Comparison of ENCODE assay signal across 38 cellular contexts in the genomic region with DNA sequence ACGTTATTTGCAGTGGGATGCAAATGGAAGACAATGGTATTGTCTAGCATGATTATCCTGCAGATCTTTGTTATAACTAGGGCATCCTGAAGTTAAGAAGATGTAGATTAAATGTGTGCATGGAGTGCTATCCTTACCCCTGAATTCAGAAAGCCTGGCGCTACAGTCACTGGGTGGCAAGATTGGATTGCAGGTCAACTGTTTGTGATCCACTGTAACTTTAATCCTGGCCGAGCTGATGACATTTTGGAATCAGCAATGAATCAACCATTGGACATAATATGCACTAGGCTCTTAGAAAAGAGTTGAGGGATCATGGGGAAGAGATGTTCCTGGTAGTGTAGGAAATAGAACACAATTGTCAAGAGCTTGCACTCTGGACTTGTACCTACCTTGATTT. TPM values are rescaled to one million over a fixed set of nuclear protein-coding genes. Genes with fewer than 3 reads are reported as not detected.
"Had no signal": no experiment of that assay in that cellular context is flagged by ENCODE, and none has a peak within 500 bp of the region (broad histone marks: within the 10 kb centered on the region; RNA-seq: fewer than 3 reads in every experiment).

No MANE protein-coding gene starts in this region.

- DNase-seq: activated effector memory CD4-positive, alpha-beta T cell treated with anti-CD3 and anti-CD28 coated beads, Interleukin-2, amount 50 U/mL, for 16 hours; activated gamma-delta T cell; activated gamma-delta T cell treated with Interleukin-2 at 50 U/mL for 16 hours; activated naive CD4-positive, alpha-beta T cell; activated naive CD4-positive, alpha-beta T cell treated with anti-CD3 and anti-CD28 coated beads for 36 hours; activated naive CD4-positive, alpha-beta T cell treated with anti-CD3 and anti-CD28 coated beads, Interleukin-2, amount 10 ng/mL, durations not matched to agents 7 days and 5 days; activated naive CD4-positive, alpha-beta T cell treated with anti-CD3 and anti-CD28 coated beads, Interleukin-2, amount 50 U/mL, for 16 hours; activated naive CD4-positive, alpha-beta T cell treated with Interleukin-2 at 50 U/mL for 16 hours; activated naive CD8-positive, alpha-beta T cell treated with anti-CD3 and anti-CD28 coated beads for 36 hours; activated naive CD8-positive, alpha-beta T cell treated with anti-CD3 and anti-CD28 coated beads, Interleukin-2, amount 10 ng/mL, durations not matched to agents 7 days and 5 days; activated naive CD8-positive, alpha-beta T cell treated with anti-CD3 and anti-CD28 coated beads, Interleukin-2, amount 50 U/mL, for 24 hours; activated T-cell treated with anti-CD3 and anti-CD28 coated beads, Interleukin-2, amount 50 U/mL, for 1 hour; activated T-cell treated with anti-CD3 and anti-CD28 coated beads, Interleukin-2, amount 50 U/mL, for 24 hours; activated T-cell treated with anti-CD3 and anti-CD28 coated beads, Interleukin-2, amount 50 U/mL, for 4 hours; activated T-cell treated with anti-CD3 and anti-CD28 coated beads, Interleukin-2, amount 50 U/mL, for 48 hours; activated T-cell treated with anti-CD3 and anti-CD28 coated beads, Interleukin-2, amount 50 U/mL, for 72 hours; adrenal gland; amniotic stem cell; amygdala; aorta; body of pancreas; brain microvascular endothelial cell; caudate nucleus; central memory CD4-positive, alpha-beta T cell; cerebellar nuclear complex had no signal

- H3K36me3 Mint-ChIP-seq: activated naive CD4-positive, alpha-beta T cell treated with anti-CD3 and anti-CD28 coated beads, Interleukin-2, amount 10 ng/mL, durations not matched to agents 7 days and 5 days; activated naive CD4-positive, alpha-beta T cell treated with anti-CD3 and anti-CD28 coated beads, Interleukin-2, amount 50 U/mL, for 24 hours; activated naive CD4-positive, alpha-beta T cell treated with anti-CD3 and anti-CD28 coated beads, Interleukin-2, amount 50 U/mL, for 72 hours; activated naive CD8-positive, alpha-beta T cell; activated naive CD8-positive, alpha-beta T cell treated with anti-CD3 and anti-CD28 coated beads for 36 hours; activated naive CD8-positive, alpha-beta T cell treated with anti-CD3 and anti-CD28 coated beads, Interleukin-2, amount 10 ng/mL, durations not matched to agents 7 days and 5 days had no signal

- H3K9me3 Mint-ChIP-seq: activated naive CD4-positive, alpha-beta T cell treated with anti-CD3 and anti-CD28 coated beads, Interleukin-2, amount 10 ng/mL, durations not matched to agents 7 days and 5 days; activated naive CD4-positive, alpha-beta T cell treated with anti-CD3 and anti-CD28 coated beads, Interleukin-2, amount 50 U/mL, for 24 hours; activated naive CD8-positive, alpha-beta T cell treated with anti-CD3 and anti-CD28 coated beads for 36 hours; activated naive CD8-positive, alpha-beta T cell treated with anti-CD3 and anti-CD28 coated beads, Interleukin-2, amount 10 ng/mL, durations not matched to agents 7 days and 5 days; activated naive CD8-positive, alpha-beta T cell treated with anti-CD3 and anti-CD28 coated beads, Interleukin-2, amount 50 U/mL, for 24 hours; activated T-cell treated with anti-CD3 and anti-CD28 coated beads, Interleukin-2, amount 50 U/mL, for 24 hours; activated T-cell treated with anti-CD3 and anti-CD28 coated beads, Interleukin-2, amount 50 U/mL, for 4 hours; activated T-helper 1 cell treated with anti-CD3 and anti-CD28 coated beads, Interleukin-12 subunit alpha, Interleukin-12 subunit beta, Interleukin-2, Interleukin-4 antibody, amounts not matched to agents 30 ng/mL and 10 ng/mL and 1 ng/mL, durations not matched to agents 14 hours and 24 hours and 36 hours; activated T-helper 2 cell treated with anti-CD3 and anti-CD28 coated beads, Interferon-gamma antibody, Interleukin-2, Interleukin-4, amounts not matched to agents 10 μg/mL and 5 μg/mL and 100 μg/mL, durations not matched to agents 14 hours and 24 hours and 36 hours; central memory CD8-positive, alpha-beta T cell had no signal

- H3K4me3 ChIP-seq: adrenal gland, ascending aorta, body of pancreas, breast epithelium, cardiac muscle cell had no signal

- H3K4me3 Mint-ChIP-seq: activated naive CD4-positive, alpha-beta T cell treated with anti-CD3 and anti-CD28 coated beads for 36 hours; activated naive CD4-positive, alpha-beta T cell treated with anti-CD3 and anti-CD28 coated beads, Interleukin-2, amount 10 ng/mL, durations not matched to agents 7 days and 5 days; activated naive CD4-positive, alpha-beta T cell treated with anti-CD3 and anti-CD28 coated beads, Interleukin-2, amount 50 U/mL, for 24 hours; activated naive CD8-positive, alpha-beta T cell; activated naive CD8-positive, alpha-beta T cell treated with anti-CD3 and anti-CD28 coated beads for 36 hours; activated naive CD8-positive, alpha-beta T cell treated with anti-CD3 and anti-CD28 coated beads, Interleukin-2, amount 10 ng/mL, durations not matched to agents 7 days and 5 days; activated naive CD8-positive, alpha-beta T cell treated with anti-CD3 and anti-CD28 coated beads, Interleukin-2, amount 50 U/mL, for 24 hours; activated T-cell treated with anti-CD3 and anti-CD28 coated beads, Interleukin-2, amount 50 U/mL, for 24 hours; activated T-cell treated with anti-CD3 and anti-CD28 coated beads, Interleukin-2, amount 50 U/mL, for 4 hours; activated T-cell treated with anti-CD3 and anti-CD28 coated beads, Interleukin-2, amount 50 U/mL, for 72 hours; activated T-helper 1 cell treated with anti-CD3 and anti-CD28 coated beads, Interleukin-12 subunit alpha, Interleukin-12 subunit beta, Interleukin-2, Interleukin-4 antibody, amounts not matched to agents 30 ng/mL and 10 ng/mL and 1 ng/mL, durations not matched to agents 14 hours and 24 hours and 36 hours; activated T-helper 17 cell treated with anti-CD3 and anti-CD28 coated beads, Interleukin-2, amount 50 U/mL, for 72 hours; brain; central memory CD8-positive, alpha-beta T cell had no signal

- FAIRE-seq: astrocyte had no signal

- H3K4me1 Mint-ChIP-seq: activated naive CD4-positive, alpha-beta T cell treated with anti-CD3 and anti-CD28 coated beads, Interleukin-2, amount 10 ng/mL, durations not matched to agents 7 days and 5 days; activated naive CD4-positive, alpha-beta T cell treated with anti-CD3 and anti-CD28 coated beads, Interleukin-2, amount 50 U/mL, for 24 hours; activated naive CD8-positive, alpha-beta T cell treated with anti-CD3 and anti-CD28 coated beads for 36 hours; activated naive CD8-positive, alpha-beta T cell treated with anti-CD3 and anti-CD28 coated beads, Interleukin-2, amount 10 ng/mL, durations not matched to agents 7 days and 5 days; activated naive CD8-positive, alpha-beta T cell treated with anti-CD3 and anti-CD28 coated beads, Interleukin-2, amount 50 U/mL, for 24 hours; activated T-helper 17 cell treated with anti-CD3 and anti-CD28 coated beads, Interleukin-2, amount 50 U/mL, for 72 hours; central memory CD8-positive, alpha-beta T cell had no signal

- H3K27ac ChIP-seq: adrenal gland, ascending aorta, body of pancreas, brain microvascular endothelial cell, breast epithelium, cardiac muscle cell had no signal

- H3K36me3 ChIP-seq: adrenal gland, ascending aorta, brain microvascular endothelial cell, breast epithelium, cardiac muscle cell had no signal

- H3K27ac Mint-ChIP-seq: activated naive CD4-positive, alpha-beta T cell treated with anti-CD3 and anti-CD28 coated beads for 36 hours; activated naive CD4-positive, alpha-beta T cell treated with anti-CD3 and anti-CD28 coated beads, Interleukin-2, amount 10 ng/mL, durations not matched to agents 7 days and 5 days; activated naive CD4-positive, alpha-beta T cell treated with anti-CD3 and anti-CD28 coated beads, Interleukin-2, amount 50 U/mL, for 24 hours; activated naive CD4-positive, alpha-beta T cell treated with anti-CD3 and anti-CD28 coated beads, Interleukin-2, amount 50 U/mL, for 72 hours; activated naive CD8-positive, alpha-beta T cell; activated naive CD8-positive, alpha-beta T cell treated with anti-CD3 and anti-CD28 coated beads for 36 hours; activated naive CD8-positive, alpha-beta T cell treated with anti-CD3 and anti-CD28 coated beads, Interleukin-2, amount 10 ng/mL, durations not matched to agents 7 days and 5 days; activated naive CD8-positive, alpha-beta T cell treated with anti-CD3 and anti-CD28 coated beads, Interleukin-2, amount 50 U/mL, for 24 hours; activated T-cell treated with anti-CD3 and anti-CD28 coated beads, Interleukin-2, amount 50 U/mL, for 24 hours; activated T-cell treated with anti-CD3 and anti-CD28 coated beads, Interleukin-2, amount 50 U/mL, for 72 hours; activated T-helper 1 cell treated with anti-CD3 and anti-CD28 coated beads, Interleukin-12 subunit alpha, Interleukin-12 subunit beta, Interleukin-2, Interleukin-4 antibody, amounts not matched to agents 30 ng/mL and 10 ng/mL and 1 ng/mL, durations not matched to agents 14 hours and 24 hours and 36 hours; activated T-helper 17 cell treated with anti-CD3 and anti-CD28 coated beads, Interleukin-2, amount 50 U/mL, for 72 hours; activated T-helper 2 cell treated with anti-CD3 and anti-CD28 coated beads, Interferon-gamma antibody, Interleukin-2, Interleukin-4, amounts not matched to agents 10 μg/mL and 5 μg/mL and 100 μg/mL, durations not matched to agents 14 hours and 24 hours and 36 hours; brain had no signal

- H3K9me3 ChIP-seq: adrenal gland, ascending aorta, body of pancreas had no signal

- ATAC-seq: activated naive CD4-positive, alpha-beta T cell treated with anti-CD3 and anti-CD28 coated beads, Interleukin-2, amount 50 U/mL, for 72 hours; activated naive CD8-positive, alpha-beta T cell treated with anti-CD3 and anti-CD28 coated beads, Interleukin-2, amount 50 U/mL, for 24 hours; activated T-cell treated with anti-CD3 and anti-CD28 coated beads, Interleukin-2, amount 50 U/mL, for 4 hours; activated T-cell treated with anti-CD3 and anti-CD28 coated beads, Interleukin-2, amount 50 U/mL, for 72 hours; activated T-helper 17 cell treated with anti-CD3 and anti-CD28 coated beads, Interleukin-2, amount 50 U/mL, for 72 hours; body of pancreas had no signal

- H3K4me1 ChIP-seq: adrenal gland, ascending aorta, body of pancreas, breast epithelium had no signal

- H3K27me3 Mint-ChIP-seq: activated naive CD8-positive, alpha-beta T cell treated with anti-CD3 and anti-CD28 coated beads for 36 hours; brain had no signal

- H3K27me3 ChIP-seq: adrenal gland, ascending aorta, body of pancreas, brain microvascular endothelial cell, breast epithelium, cardiac muscle cell had no signal

RNA-seq across cellular contexts. Expression of gene SEZ6L, which starts 25.1 kb away (rescaled TPM):
- total RNA-seq: activated naive CD4-positive, alpha-beta T cell treated with anti-CD3 and anti-CD28 coated beads for 36 hours; activated naive CD8-positive, alpha-beta T cell treated with anti-CD3 and anti-CD28 coated beads for 36 hours; activated naive CD8-positive, alpha-beta T cell treated with anti-CD3 and anti-CD28 coated beads, Interleukin-2, amount 10 ng/mL, durations not matched to agents 7 days and 5 days; activated T-cell treated with anti-CD3 and anti-CD28 coated beads, Interleukin-2, amount 50 U/mL, for 4 hours; activated T-helper 1 cell treated with anti-CD3 and anti-CD28 coated beads, Interleukin-12 subunit alpha, Interleukin-12 subunit beta, Interleukin-2, Interleukin-4 antibody, amounts not matched to agents 30 ng/mL and 10 ng/mL and 1 ng/mL, durations not matched to agents 14 hours and 24 hours and 36 hours; activated T-helper 2 cell treated with anti-CD3 and anti-CD28 coated beads, Interferon-gamma antibody, Interleukin-2, Interleukin-4, amounts not matched to agents 10 μg/mL and 5 μg/mL and 100 μg/mL, durations not matched to agents 14 hours and 24 hours and 36 hours; ascending aorta; bronchial epithelial cell had no signal
- polyA plus RNA-seq: aorta, cardiac muscle cell had no signal
